ENCODE assay signal across 8 cellular contexts in genomic region chr5:177085985-177086917, GRCh38. TPM values are rescaled to one million over a fixed set of nuclear protein-coding genes. Genes with fewer than 3 reads are reported as not detected.
DNase-seq lines count a peak whose midpoint lies in the region; ATAC-seq and TF ChIP-seq lines count a peak whose summit lies in the region.

TSS of gene FGFR4 (plus strand) at chr5:177086915. CDS start at chr5:177089603, 2,688 bp downstream.

- H3K36me3 ChIP-seq in CD8-positive, alpha-beta memory T cell (ENCODE audit: insufficient read depth, low read length): no peaks in the 10 kb centered on the region

- H3K4me3 Mint-ChIP-seq in CD8-positive, alpha-beta memory T cell: peak within 1 kb of the TSS; percentile 11 to 88 (median 62)

- peaks cover 3 to 13% of the 10 kb centered on the region in 2 donors for H3K27me3 Mint-ChIP-seq in CD8-positive, alpha-beta memory T cell

- no peaks in the 10 kb centered on the region for H3K27me3 ChIP-seq in CD8-positive, alpha-beta memory T cell (ENCODE audit: insufficient read depth, low read length, poor library complexity, severe bottlenecking)

- peak in 3 of 5 donors; percentile 56 to 73 (median 62) for DNase-seq in CD8-positive, alpha-beta memory T cell
- peak; percentile 94 for DNase-seq in HuH-7 (ENCODE audit: low spot score)
- DNase-seq in T-helper 1 cell: peak; percentile 45 to 64 (median 55)
- peak; percentile 51 for DNase-seq in astrocyte of the spinal cord (ENCODE audit: low read depth, low spot score)
- DNase-seq in iPS-NIHi7 (ENCODE audit: extremely low spot score): peak; percentile 99
- peak; percentile 17 to 46 (median 40) for DNase-seq in stimulated activated CD4-positive, alpha-beta T cell treated with anti-CD3 and anti-CD28 coated beads, Interleukin-1b, Interleukin-23, amount 100 ng/mL, for 24 hours (ENCODE audit: low read depth in 4 of 4, low spot score in 1 of 4)
- no peak for DNase-seq in amniotic stem cell (lab: John Stamatoyannopoulos, UW)

- peak within 1 kb of the TSS in 3 of 8 donors; percentile 18 to 52 (median 35) for H3K27ac Mint-ChIP-seq in CD8-positive, alpha-beta memory T cell

- no peaks in the 10 kb centered on the region for H3K9me3 ChIP-seq in CD8-positive, alpha-beta memory T cell (ENCODE audit: low read length)

- ATAC-seq in GM19467 (IDR thresholded peaks at IDR 0.05; ENCODE audit: unreplicated experiment): peak; percentile 46

- H3K27ac ChIP-seq in CD8-positive, alpha-beta memory T cell (ENCODE audit: low read depth, low read length): no peak within 1 kb of the TSS

- H3K4me1 Mint-ChIP-seq in CD8-positive, alpha-beta memory T cell: peaks cover 9 to 13% (median 11%) of the 10 kb centered on the region in 3 donors

- H3K36me3 Mint-ChIP-seq in CD8-positive, alpha-beta memory T cell: no peaks in the 10 kb centered on the region

- no peak for TF ChIP-seq CTCF in astrocyte of the spinal cord (IDR thresholded peaks at IDR 0.05; ENCODE audit: low read depth, low read length)

- peak within 1 kb of the TSS; percentile 49 for H3K4me3 ChIP-seq in CD8-positive, alpha-beta memory T cell (ENCODE audit: low read length)
- peak within 1 kb of the TSS; percentile 22 for H3K4me3 ChIP-seq in astrocyte of the spinal cord (ENCODE audit: low read depth, low read length)

- POLR2A ChIA-PET in CD8-positive, alpha-beta memory T cell (lab: Charles Lee): no interaction called here

- peaks cover 8% of the 10 kb centered on the region for H3K4me1 ChIP-seq in CD8-positive, alpha-beta memory T cell (ENCODE audit: insufficient read depth, low read length)

- CTCF ChIA-PET in CD8-positive, alpha-beta memory T cell (lab: Charles Lee): interaction anchor here (1.0 to 4.4 kb wide), 5 partner anchors 9 to 40 kb away, joined by 3 to 26 read pairs (median 4); no protein-coding TSS in a partner anchor

- H3K9me3 Mint-ChIP-seq in CD8-positive, alpha-beta memory T cell: no peaks in the 10 kb centered on the region

- in situ Hi-C loops in astrocyte of the spinal cord (cut with HindIII; ENCODE audit: low sequenced_read_pairs): no loop called here

RNA-seq across cellular contexts. Expression of gene FGFR4, which starts in this region (rescaled TPM):
- total RNA-seq in CD8-positive, alpha-beta memory T cell: 1 to 10 TPM in 1 of 2 experiments, under 1 TPM in 1; 0.42 to 1.2 TPM
- polyA plus RNA-seq in CD8-positive, alpha-beta memory T cell: 0.29 TPM
